Comparison of ENCODE assay signal across 1 cellular context in the genomic region with DNA sequence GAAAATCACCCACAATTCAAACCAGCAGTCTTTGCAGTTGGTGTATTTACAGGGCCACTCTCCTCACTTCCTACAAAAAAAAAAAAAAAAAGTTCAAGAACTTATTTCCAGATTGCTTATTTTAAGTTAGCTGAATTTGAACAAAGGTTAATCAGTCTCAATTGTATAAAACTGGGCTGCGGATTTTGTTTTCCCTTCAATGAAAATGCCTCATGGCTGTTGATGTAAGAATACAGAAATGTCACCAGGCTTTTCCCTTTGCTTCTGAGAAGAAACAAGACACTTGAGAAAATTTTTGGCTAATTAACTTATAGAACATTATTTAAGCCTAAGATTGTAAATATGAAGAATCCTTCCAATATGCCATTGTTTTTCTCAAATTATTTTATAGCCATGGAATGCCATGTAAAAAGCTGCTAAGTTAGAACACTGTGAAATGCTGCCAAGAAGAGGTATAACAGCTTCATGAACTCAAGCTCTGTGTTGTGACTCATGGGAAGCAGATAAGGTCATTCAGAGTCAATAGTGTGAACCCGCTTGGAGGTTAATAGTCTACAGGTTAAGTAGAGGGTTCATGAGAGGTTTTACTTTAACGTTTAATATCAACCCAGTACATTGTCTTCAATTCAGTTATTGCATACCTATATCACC.
TF ChIP-seq lines count a peak whose summit lies in the region.

No MANE protein-coding gene starts in this region.

TF ChIP-seq in K562, 482 proteins besides CTCF, POLR2A, EP300 and RAD21:
- TF ChIP-seq JUND (IDR thresholded peaks at IDR 0.05; ENCODE audit: borderline replicate concordance, low read depth, low read length) (peak; percentile 40; the same call in 1 of the 2 replicates), JUND (tag; IDR thresholded peaks at IDR 0.05; ENCODE audit: borderline replicate concordance, low read depth, low read length) (no peak; the same call in 2 of the 3 replicates), TAF9B (IDR thresholded peaks at IDR 0.05; ENCODE audit: partially characterized antibody) (no peak), FOSL1 (tag; conservative IDR thresholded peaks at IDR 0.05) (peak; percentile 55)
